7 cellular contexts compared by ENCODE assay signal in the genomic region with DNA sequence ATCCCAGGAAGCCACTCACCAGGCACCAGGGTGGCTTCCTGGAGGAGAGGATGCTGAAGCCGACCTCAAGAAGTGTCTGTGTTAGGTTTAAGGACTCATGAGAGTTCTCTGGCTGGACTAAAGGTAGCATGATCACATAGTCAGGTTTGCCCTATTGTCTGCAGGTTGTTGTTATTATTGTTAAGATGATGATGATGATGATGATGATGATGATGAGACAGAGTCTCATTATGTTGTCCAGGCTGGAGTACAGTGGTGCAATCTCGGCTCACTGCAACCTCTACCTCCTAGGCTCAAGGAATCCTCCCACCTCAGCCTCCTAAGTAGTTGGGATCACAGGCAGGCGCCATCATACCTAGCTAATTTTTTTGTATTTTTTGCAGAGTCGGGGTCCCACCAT. TPM values are rescaled to one million over a fixed set of nuclear protein-coding genes. Genes with fewer than 3 reads are reported as not detected.
"Had no signal": no experiment of that assay in that cellular context is flagged by ENCODE, and none has a peak within 500 bp of the region (broad histone marks: within the 10 kb centered on the region; RNA-seq: fewer than 3 reads in every experiment).

No MANE protein-coding gene starts in this region.

RNA-seq across cellular contexts. Expression of a gene that starts 43.3 kb away (rescaled TPM):
- total RNA-seq: GM23338, H4, H7, HFFc6, HT1080, IMR-90, K562 had no signal
- polyA plus RNA-seq: IMR-90 had no signal

RNA-seq across cellular contexts. Expression of a gene that starts 44.5 kb away (rescaled TPM):
- total RNA-seq: GM23338, H4, H7, HT1080, IMR-90 had no signal
- polyA plus RNA-seq: IMR-90 had no signal
